14 cellular contexts compared by ENCODE assay signal in the genomic region with DNA sequence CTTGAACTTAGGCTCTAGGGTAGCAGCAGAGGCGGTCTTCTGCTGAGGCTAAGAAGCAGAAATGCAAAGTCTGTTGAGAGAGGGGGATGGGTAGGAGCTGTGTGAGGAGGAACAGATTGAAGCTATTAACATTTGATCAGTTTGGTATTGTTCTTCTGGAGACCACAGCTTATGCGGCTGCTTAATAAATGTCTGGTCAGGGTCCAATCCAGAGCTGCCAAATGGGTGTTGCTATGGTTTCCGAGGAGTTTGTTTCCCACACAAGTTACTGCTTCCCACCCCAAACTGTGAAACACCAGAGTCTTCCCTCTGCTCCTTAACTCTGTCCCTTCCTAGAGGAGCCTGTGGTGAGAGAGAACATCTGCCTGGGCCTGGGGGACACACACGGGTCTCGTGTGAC.
"Had no signal": no experiment of that assay in that cellular context is flagged by ENCODE, and none has a peak within 500 bp of the region (broad histone marks: within the 10 kb centered on the region; RNA-seq: fewer than 3 reads in every experiment).

No MANE protein-coding gene starts in this region.

- H3K9me3 Mint-ChIP-seq: activated naive CD4-positive, alpha-beta T cell treated with anti-CD3 and anti-CD28 coated beads for 36 hours; activated T-helper 17 cell treated with anti-CD3 and anti-CD28 coated beads, Interleukin-2, amount 50 U/mL, for 72 hours; memory B cell; stimulated activated memory B cell treated with anti-CD40 and anti-IgM and Interleukin-4, amounts not matched to agents 10 μg/mL and 1 μg/mL and 100 μg/mL, for 72 hours had no signal

- ATAC-seq: activated T-helper 17 cell treated with anti-CD3 and anti-CD28 coated beads, Interleukin-2, amount 50 U/mL, for 72 hours; left lobe of liver; SK-N-SH treated with all-trans-retinoic acid at 6 μM for 48 hours; stimulated activated memory B cell treated with anti-CD40 and anti-IgM and Interleukin-4, amounts not matched to agents 10 μg/mL and 1 μg/mL and 100 μg/mL, for 72 hours had no signal

- H3K27me3 ChIP-seq: colonic mucosa had no signal

- DNase-seq: activated CD4-positive, alpha-beta T cell treated with anti-CD3 and anti-CD28 coated beads for 48 hours; activated CD8-positive, alpha-beta memory T cell treated with anti-CD3 and anti-CD28 coated beads for 24 hours; activated naive CD4-positive, alpha-beta T cell treated with anti-CD3 and anti-CD28 coated beads for 36 hours; caudate nucleus; colonic mucosa; effector CD4-positive, alpha-beta T cell; glutamatergic neuron; right cardiac atrium; trophoblast cell had no signal

- H3K4me3 ChIP-seq: colonic mucosa had no signal

- H3K4me3 Mint-ChIP-seq: activated naive CD4-positive, alpha-beta T cell treated with anti-CD3 and anti-CD28 coated beads for 36 hours; activated T-helper 17 cell treated with anti-CD3 and anti-CD28 coated beads, Interleukin-2, amount 50 U/mL, for 72 hours; memory B cell; stimulated activated memory B cell treated with anti-CD40 and anti-IgM and Interleukin-4, amounts not matched to agents 10 μg/mL and 1 μg/mL and 100 μg/mL, for 72 hours had no signal

- H3K9me3 ChIP-seq: colonic mucosa had no signal

- H3K36me3 Mint-ChIP-seq: memory B cell; stimulated activated memory B cell treated with anti-CD40 and anti-IgM and Interleukin-4, amounts not matched to agents 10 μg/mL and 1 μg/mL and 100 μg/mL, for 72 hours had no signal

- H3K4me1 Mint-ChIP-seq: activated T-helper 17 cell treated with anti-CD3 and anti-CD28 coated beads, Interleukin-2, amount 50 U/mL, for 72 hours had no signal

- H3K36me3 ChIP-seq: colonic mucosa had no signal

- H3K4me1 ChIP-seq: colonic mucosa had no signal

- H3K27ac Mint-ChIP-seq: activated naive CD4-positive, alpha-beta T cell treated with anti-CD3 and anti-CD28 coated beads for 36 hours; activated T-helper 17 cell treated with anti-CD3 and anti-CD28 coated beads, Interleukin-2, amount 50 U/mL, for 72 hours; memory B cell; stimulated activated memory B cell treated with anti-CD40 and anti-IgM and Interleukin-4, amounts not matched to agents 10 μg/mL and 1 μg/mL and 100 μg/mL, for 72 hours had no signal

- H3K27ac ChIP-seq: colonic mucosa had no signal
